ENCODE assay signal across 13 cellular contexts in the genomic region with DNA sequence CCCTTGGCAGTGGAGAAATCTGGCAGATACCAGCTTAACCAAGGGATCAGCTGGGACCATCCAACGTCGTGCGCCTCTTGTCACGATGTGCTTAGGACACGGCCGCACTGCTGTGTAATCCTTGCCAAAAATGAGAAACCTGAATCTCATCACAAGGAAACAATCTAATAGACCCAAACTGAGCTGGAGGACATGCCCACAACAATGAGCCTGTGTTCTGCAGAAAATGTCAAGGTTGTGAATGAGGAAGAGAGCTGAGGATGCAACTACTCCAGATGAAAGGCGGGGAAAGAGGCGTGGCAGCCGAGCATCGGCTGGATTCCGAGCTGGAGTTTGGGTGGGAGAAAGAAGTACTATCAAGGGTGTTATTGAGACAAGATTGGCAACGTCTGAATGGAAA.
"Had no signal": no experiment of that assay in that cellular context is flagged by ENCODE, and none has a peak within 500 bp of the region (broad histone marks: within the 10 kb centered on the region; RNA-seq: fewer than 3 reads in every experiment).

No MANE protein-coding gene starts in this region.

- DNase-seq: activated B cell treated with CpG ODN at 0.5 μM for 24 hours; activated CD4-positive, alpha-beta T cell treated with anti-CD3 and anti-CD28 coated beads, Interleukin-2, amount 10 ng/mL, durations not matched to agents 24 days and 14 days; activated CD8-positive, alpha-beta memory T cell treated with anti-CD3 and anti-CD28 coated beads for 24 hours; activated naive CD4-positive, alpha-beta T cell treated with Interleukin-2 at 50 U/mL for 16 hours; cerebellar nuclear complex; left lung; mesendoderm; nephron progenitor cell; stimulated activated CD4-positive, alpha-beta T cell treated with anti-CD3 and anti-CD28 coated beads, Interleukin-4, amount 100 ng/mL, for 1 hour; stimulated activated CD8-positive, alpha-beta memory T cell treated with anti-CD3 and anti-CD28 coated beads, Interleukin-4, amount 100 ng/mL, for 48 hours; stimulated activated naive CD8-positive, alpha-beta T cell treated with anti-CD3 and anti-CD28 coated beads, Interleukin-15, Interleukin-2, amounts not matched to agents 100 U/mL and 50 U/mL, for 24 hours; uterus had no signal

- H3K27ac ChIP-seq: left lung, uterus had no signal

- H3K27ac Mint-ChIP-seq: activated B cell treated with CpG ODN at 0.5 μM for 24 hours; activated CD4-positive, alpha-beta T cell treated with anti-CD3 and anti-CD28 coated beads, Interleukin-2, amount 10 ng/mL, durations not matched to agents 24 days and 14 days; nephron progenitor cell had no signal

- H3K36me3 ChIP-seq: left lung, uterus had no signal

- ATAC-seq: esophagus mucosa; left lung; stimulated activated naive CD8-positive, alpha-beta T cell treated with anti-CD3 and anti-CD28 coated beads, Interleukin-15, Interleukin-2, amounts not matched to agents 100 U/mL and 50 U/mL, for 24 hours had no signal

- H3K27me3 Mint-ChIP-seq: activated CD4-positive, alpha-beta T cell treated with anti-CD3 and anti-CD28 coated beads, Interleukin-2, amount 10 ng/mL, durations not matched to agents 24 days and 14 days had no signal

- H3K27me3 ChIP-seq: left lung, uterus had no signal

- H3K9me3 Mint-ChIP-seq: activated B cell treated with CpG ODN at 0.5 μM for 24 hours; activated CD4-positive, alpha-beta T cell treated with anti-CD3 and anti-CD28 coated beads, Interleukin-2, amount 10 ng/mL, durations not matched to agents 24 days and 14 days; nephron progenitor cell had no signal

- H3K9me3 ChIP-seq: left lung, uterus had no signal

- H3K4me1 Mint-ChIP-seq: activated B cell treated with CpG ODN at 0.5 μM for 24 hours; activated CD4-positive, alpha-beta T cell treated with anti-CD3 and anti-CD28 coated beads, Interleukin-2, amount 10 ng/mL, durations not matched to agents 24 days and 14 days had no signal

- H3K4me3 ChIP-seq: left lung, uterus had no signal

- H3K4me3 Mint-ChIP-seq: activated B cell treated with CpG ODN at 0.5 μM for 24 hours; activated CD4-positive, alpha-beta T cell treated with anti-CD3 and anti-CD28 coated beads, Interleukin-2, amount 10 ng/mL, durations not matched to agents 24 days and 14 days; nephron progenitor cell had no signal
